20 cellular contexts compared by ENCODE assay signal in the genomic region with DNA sequence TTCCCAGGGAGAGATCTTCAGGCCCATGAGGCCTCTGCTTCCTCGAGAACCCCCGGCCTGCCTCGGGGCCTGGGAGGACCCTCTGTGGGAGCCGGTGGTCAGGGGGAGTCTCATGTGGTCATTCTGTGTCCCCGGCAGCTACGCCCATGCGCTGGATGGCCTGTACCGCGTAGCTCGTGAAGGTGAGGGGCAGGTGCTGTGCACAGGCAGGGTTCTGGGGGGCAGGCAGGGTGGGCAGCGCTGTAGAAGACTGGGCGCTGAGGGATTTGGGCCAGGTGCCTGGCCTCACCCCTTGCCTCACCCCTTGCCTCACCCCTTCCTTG. TPM values are rescaled to one million over a fixed set of nuclear protein-coding genes. Genes with fewer than 3 reads are reported as not detected.
A peak's percentile ranks its signal among the peaks of the same experiment; 100 is the strongest.
DNase-seq lines count a peak whose midpoint lies in the region; ATAC-seq and TF ChIP-seq lines count a peak whose summit lies in the region.
"Had no signal": no experiment of that assay in that cellular context is flagged by ENCODE, and none has a peak within 500 bp of the region (broad histone marks: within the 10 kb centered on the region; RNA-seq: fewer than 3 reads in every experiment).

No MANE protein-coding gene starts in this region.

- H3K36me3 ChIP-seq in BLaER1: peaks cover 57% of the 10 kb centered on the region
- peaks cover 75% of the 10 kb centered on the region for H3K36me3 ChIP-seq in WERI-Rb-1
- H3K36me3 ChIP-seq in osteoblast (ENCODE audit: insufficient read depth, low read length): no peaks in the 10 kb centered on the region
- H3K36me3 ChIP-seq in mammary epithelial cell (ENCODE audit: insufficient read depth, low read length): no peaks in the 10 kb centered on the region

- dilution Hi-C loops in mammary epithelial cell (cut with HindIII; ENCODE audit: low sequenced_read_pairs): no loop called here

- CTCF ChIA-PET in mammary epithelial cell (lab: Charles Lee; ENCODE audit: low non-redundant PET): no interaction called here

- H3K9ac ChIP-seq in BLaER1 (no peak overlapping the region), mammary epithelial cell (ENCODE audit: insufficient read depth, low read length) (no peak overlapping the region)
- H3K9ac ChIP-seq: GM23248 had no signal

- BruUV-seq in mammary epithelial cell (replicated peaks; lab: Mats Ljungman, UMichigan): no TSS peak

- H3K4me1 ChIP-seq in BLaER1 (peaks cover 64% of the 10 kb centered on the region), osteoblast (ENCODE audit: insufficient read depth, low read length) (peaks cover 12% of the 10 kb centered on the region), mammary epithelial cell (ENCODE audit: insufficient read depth, low read length) (peaks cover 18% of the 10 kb centered on the region)
- H3K4me1 ChIP-seq: BE2C had no signal

- WGBS in mammary epithelial cell (ENCODE audit: low coverage, missing lambda C conversion rate): 99% methylated on average over 10 of the region's 12 CpGs

- H3K27ac ChIP-seq in BLaER1 (0 out of 2 replicates have a peak overlapping the region, but pooled peaks have one; percentile 58), WERI-Rb-1 (peak overlapping the region; percentile 95), osteoblast (ENCODE audit: low read depth, low read length) (no peak overlapping the region), mammary epithelial cell (ENCODE audit: insufficient read depth, low read depth, low read length) (no peak overlapping the region)
- H3K27ac ChIP-seq: A549, GM23248 had no signal

- peaks cover 3% of the 10 kb centered on the region for H3K79me2 ChIP-seq in osteoblast (ENCODE audit: insufficient read depth, low read length)
- peaks cover 29% of the 10 kb centered on the region for H3K79me2 ChIP-seq in mammary epithelial cell (ENCODE audit: insufficient read depth, low read length)

- no peak for TF ChIP-seq CTCF in WERI-Rb-1 (IDR thresholded peaks at IDR 0.05; ENCODE audit: low read depth, low read length)
- no peak for TF ChIP-seq CTCF in osteoblast (IDR thresholded peaks at IDR 0.05; ENCODE audit: extremely low read depth, low read depth, low read length)
- TF ChIP-seq CTCF in mammary epithelial cell (conservative IDR thresholded peaks at IDR 0.05 in 1 of 2, IDR thresholded peaks at IDR 0.05 in 1 of 2; ENCODE audit: extremely low read depth in 1 of 2, insufficient read depth in 1 of 2, low read depth in 1 of 2, low read length in 2 of 2): no peak

- H4K20me1 ChIP-seq in BLaER1: peaks cover 36% of the 10 kb centered on the region
- H4K20me1 ChIP-seq in osteoblast (ENCODE audit: insufficient read depth, low read length): peaks cover 10% of the 10 kb centered on the region
- H4K20me1 ChIP-seq in mammary epithelial cell (ENCODE audit: insufficient read depth, low read length): no peaks in the 10 kb centered on the region

- no peak for ATAC-seq in HG02973 (IDR thresholded peaks at IDR 0.05; ENCODE audit: unreplicated experiment)
- ATAC-seq: A549, GM12878 had no signal

- peak overlapping the region; percentile 63 for H3K4me2 ChIP-seq in BLaER1
- no peak overlapping the region for H3K4me2 ChIP-seq in osteoblast (ENCODE audit: insufficient read depth, low read length)
- no peak overlapping the region for H3K4me2 ChIP-seq in mammary epithelial cell (ENCODE audit: insufficient read depth, low read depth, low read length)
- H3K4me2 ChIP-seq: A549 had no signal

- H3K4me3 ChIP-seq in BLaER1 (no peak overlapping the region), WERI-Rb-1 (ENCODE audit: low read depth, low read length) (no peak overlapping the region), osteoblast (ENCODE audit: insufficient read depth, low read length) (no peak overlapping the region), mammary epithelial cell (replicated peaks in 1 of 3; ENCODE audit: insufficient read depth in 1 of 3, low read depth in 2 of 3, low read length in 3 of 3) (no peak overlapping the region)
- H3K4me3 ChIP-seq: A549, GM12878, GM23248 had no signal

- no peaks in the 10 kb centered on the region for H3K9me3 ChIP-seq in BLaER1
- no peaks in the 10 kb centered on the region for H3K9me3 ChIP-seq in WERI-Rb-1 (ENCODE audit: severe bottlenecking)
- H3K9me3 ChIP-seq in osteoblast (ENCODE audit: low read depth, low read length): no peaks in the 10 kb centered on the region
- H3K9me3 ChIP-seq in mammary epithelial cell (replicated peaks; ENCODE audit: insufficient read depth, low read length): no peaks in the 10 kb centered on the region
- H3K9me3 ChIP-seq: A549, BE2C had no signal

- intact Hi-C loops in mammary epithelial cell (cut with micrococcal nuclease): no loop called here

- H3K27me3 ChIP-seq in BLaER1: no peaks in the 10 kb centered on the region
- no peaks in the 10 kb centered on the region for H3K27me3 ChIP-seq in WERI-Rb-1 (ENCODE audit: insufficient read depth, low read depth, severe bottlenecking)
- H3K27me3 ChIP-seq in osteoblast (ENCODE audit: insufficient read depth, low read length): no peaks in the 10 kb centered on the region
- H3K27me3 ChIP-seq in mammary epithelial cell (ENCODE audit: insufficient read depth, low read length): no peaks in the 10 kb centered on the region
- H3K27me3 ChIP-seq: BE2C had no signal

- H2AFZ ChIP-seq in osteoblast (ENCODE audit: low read length): no peak overlapping the region
- H2AFZ ChIP-seq in mammary epithelial cell (ENCODE audit: low read depth, low read length): no peak overlapping the region
- H2AFZ ChIP-seq: GM23248 had no signal

- DNase-seq in WERI-Rb-1 (no peak), osteoblast (ENCODE audit: insufficient read length, low spot score, missing footprints) (peak; percentile 88), mammary epithelial cell (no peak), NCI-H2029 (lab: John Stamatoyannopoulos, UW) (no peak)
- DNase-seq: ACHN; AML-193; BE2C; C1 segment of cervical spinal cord; CD4-positive, alpha-beta memory T cell; COR-L47; DMS153; EL; GDM1; GM23248; H7; HCEC 1CT had no signal

- in situ Hi-C loops in mammary epithelial cell (cut with MboI; ENCODE audit: low sequenced_read_pairs in 2 of 2): no loop called here

RNA-seq across cellular contexts. Expression of gene SLC25A10, which starts 4.6 kb away (rescaled TPM):
- total RNA-seq in osteoblast (7.6 and 8.3 TPM in 2 replicates), mammary epithelial cell (10 to 100 TPM; 13.0 to 19.1 TPM)
- polyA plus RNA-seq in mammary epithelial cell: 32.2 TPM
- 58.7 TPM for polyA minus RNA-seq in mammary epithelial cell

RNA-seq across cellular contexts. Expression of gene MRPL12, which starts 13.5 kb away (rescaled TPM):
- total RNA-seq in osteoblast (6.2 and 8.8 TPM in 2 replicates), mammary epithelial cell (100 to 1,000 TPM in 1 of 2 donors, 10 to 100 TPM in 1; 13.2 to 104 TPM)
- 129 TPM for polyA plus RNA-seq in mammary epithelial cell
- polyA minus RNA-seq in mammary epithelial cell: 49.1 TPM

RNA-seq across cellular contexts. Expression of gene HGS, which starts 32.8 kb away (rescaled TPM):
- total RNA-seq in osteoblast (100 and 110 TPM in 2 replicates), mammary epithelial cell (100 to 1,000 TPM in 1 of 2 donors, 10 to 100 TPM in 1; 88.0 to 140 TPM)
- polyA plus RNA-seq in mammary epithelial cell: 72.7 TPM
- polyA minus RNA-seq in mammary epithelial cell: 137 TPM

RNA-seq across cellular contexts. Expression of gene ARL16, which starts 33.0 kb away (rescaled TPM):
- total RNA-seq in osteoblast (24.5 and 26.1 TPM in 2 replicates), mammary epithelial cell (10 to 100 TPM; 19.5 to 27.7 TPM)
- polyA plus RNA-seq in mammary epithelial cell: 38.1 TPM
- 46.6 TPM for polyA minus RNA-seq in mammary epithelial cell

RNA-seq across cellular contexts. Expression of gene CCDC137, which starts 50.1 kb away (rescaled TPM):
- 4.7 and 5.6 TPM in 2 replicates for total RNA-seq in osteoblast
- total RNA-seq in mammary epithelial cell: 10 to 100 TPM in 1 of 2 donors, 1 to 10 TPM in 1; 5.3 to 34.0 TPM
- 17.9 TPM for polyA plus RNA-seq in mammary epithelial cell
- 4.9 TPM for polyA minus RNA-seq in mammary epithelial cell

Comparison
In these comparisons a context has a peak if more than half of its experiments do, and no peak if none do; other contexts are left out.
1. H3K27ac ChIP-seq: peak in BLaER1 (single experiment) and WERI-Rb-1 (single experiment); none in osteoblast (single experiment) and mammary epithelial cell (single experiment).